In genomic region chr7:22394739-22395138, GRCh38 we compare ENCODE assay signal across 17 cellular contexts.
"Had no signal": no experiment of that assay in that cellular context is flagged by ENCODE, and none has a peak within 500 bp of the region (broad histone marks: within the 10 kb centered on the region; RNA-seq: fewer than 3 reads in every experiment).

No MANE protein-coding gene starts in this region.

- ATAC-seq: activated T-helper 17 cell treated with anti-CD3 and anti-CD28 coated beads, Interleukin-2, amount 50 U/mL, for 72 hours; heart right ventricle; lower lobe of right lung had no signal

- H3K4me1 ChIP-seq: ascending aorta, lower lobe of right lung, right atrium auricular region, vagina had no signal

- H3K9me3 ChIP-seq: ascending aorta, heart right ventricle, lower lobe of right lung, right atrium auricular region, transverse colon, vagina had no signal

- H3K4me3 ChIP-seq: ascending aorta, heart right ventricle, lower lobe of right lung, right atrium auricular region, transverse colon, vagina had no signal

- DNase-seq: activated CD4-positive, alpha-beta T cell treated with anti-CD3 and anti-CD28 coated beads for 1 hour; activated CD4-positive, alpha-beta T cell treated with anti-CD3 and anti-CD28 coated beads, Interleukin-2, amount 50 U/mL, for 4 hours; activated naive CD4-positive, alpha-beta T cell treated with Interleukin-2 at 50 U/mL for 16 hours; activated T-cell treated with anti-CD3 and anti-CD28 coated beads for 4 hours; heart right ventricle; left cardiac atrium; lower lobe of right lung; stimulated activated CD4-positive, alpha-beta T cell treated with anti-CD3 and anti-CD28 coated beads, Interleukin-4, amount 100 ng/mL, for 24 hours; stimulated activated naive CD4-positive, alpha-beta T cell; transverse colon had no signal

- H3K27ac ChIP-seq: ascending aorta, heart right ventricle, lower lobe of right lung, right atrium auricular region, vagina had no signal

- H3K36me3 ChIP-seq: ascending aorta, heart right ventricle, lower lobe of right lung, right atrium auricular region, transverse colon, vagina had no signal

- H3K27me3 ChIP-seq: ascending aorta, right atrium auricular region, transverse colon, vagina had no signal

- FAIRE-seq: bronchial epithelial cell, frontal cortex, small intestine had no signal
